ENCODE assay signal across 16 cellular contexts in genomic region chr14:92844220-92844619, GRCh38. TPM values are rescaled to one million over a fixed set of nuclear protein-coding genes. Genes with fewer than 3 reads are reported as not detected.
A peak's percentile ranks its signal among the peaks of the same experiment; 100 is the strongest.
DNase-seq lines count a peak whose midpoint lies in the region; ATAC-seq and TF ChIP-seq lines count a peak whose summit lies in the region.
"Had no signal": no experiment of that assay in that cellular context is flagged by ENCODE, and none has a peak within 500 bp of the region (broad histone marks: within the 10 kb centered on the region; RNA-seq: fewer than 3 reads in every experiment).

No MANE protein-coding gene starts in this region.

- H3K27me3 Mint-ChIP-seq in activated T-cell treated with anti-CD3 and anti-CD28 coated beads, Interleukin-2, amount 50 U/mL, for 72 hours (ENCODE audit: low read depth), result no peaks in the 10 kb centered on the region
- H3K27me3 Mint-ChIP-seq in glutamatergic neuron (ENCODE audit: unreplicated experiment), result no peaks in the 10 kb centered on the region
- H3K27me3 Mint-ChIP-seq: effector memory CD8-positive, alpha-beta T cell had no signal

- peaks cover 6 to 9% of the 10 kb centered on the region in 2 donors for H3K36me3 Mint-ChIP-seq in activated T-cell treated with anti-CD3 and anti-CD28 coated beads, Interleukin-2, amount 50 U/mL, for 72 hours (ENCODE audit: insufficient read depth in 2 of 2)
- H3K36me3 Mint-ChIP-seq in glutamatergic neuron (ENCODE audit: unreplicated experiment), result no peaks in the 10 kb centered on the region

- H3K4me3 Mint-ChIP-seq in activated T-cell treated with anti-CD3 and anti-CD28 coated beads, Interleukin-2, amount 50 U/mL, for 72 hours, result peak overlapping the region in 1 of 2 donors; percentile 12
- no peak overlapping the region for H3K4me3 Mint-ChIP-seq in glutamatergic neuron (ENCODE audit: unreplicated experiment)
- H3K4me3 Mint-ChIP-seq: effector memory CD8-positive, alpha-beta T cell; nephron; WTC11 had no signal

- peaks cover 43% of the 10 kb centered on the region for H3K4me1 Mint-ChIP-seq in activated T-cell treated with anti-CD3 and anti-CD28 coated beads, Interleukin-2, amount 50 U/mL, for 72 hours (ENCODE audit: low read depth)
- H3K4me1 Mint-ChIP-seq in glutamatergic neuron (ENCODE audit: low read depth, unreplicated experiment), result no peaks in the 10 kb centered on the region
- H3K4me1 Mint-ChIP-seq: nephron, WTC11 had no signal

- peak; percentile 74 to 77 for ATAC-seq in activated T-cell treated with anti-CD3 and anti-CD28 coated beads, Interleukin-2, amount 50 U/mL, for 72 hours (replicated peaks in 1 of 2)
- ATAC-seq in HG02798 (IDR thresholded peaks at IDR 0.05; ENCODE audit: poor library complexity, unreplicated experiment) (no peak), HG03442 (IDR thresholded peaks at IDR 0.05; ENCODE audit: unreplicated experiment) (no peak)
- ATAC-seq: effector memory CD8-positive, alpha-beta T cell; WTC11 had no signal

- no peak for TF ChIP-seq CTCF in GM20000 (IDR thresholded peaks at IDR 0.05; ENCODE audit: extremely low read depth, missing control alignments)
- TF ChIP-seq CTCF in glutamatergic neuron (IDR thresholded peaks at IDR 0.05; ENCODE audit: partially characterized antibody, unreplicated experiment), result no peak

- H3K27ac Mint-ChIP-seq in activated T-cell treated with anti-CD3 and anti-CD28 coated beads, Interleukin-2, amount 50 U/mL, for 72 hours, result no peak overlapping the region
- H3K27ac Mint-ChIP-seq in glutamatergic neuron (ENCODE audit: unreplicated experiment), result no peak overlapping the region
- H3K27ac Mint-ChIP-seq: nephron, WTC11 had no signal

- peaks cover 5% of the 10 kb centered on the region in 2 donors for H3K9me3 Mint-ChIP-seq in activated T-cell treated with anti-CD3 and anti-CD28 coated beads, Interleukin-2, amount 50 U/mL, for 72 hours
- no peaks in the 10 kb centered on the region for H3K9me3 Mint-ChIP-seq in glutamatergic neuron (ENCODE audit: unreplicated experiment)
- H3K9me3 Mint-ChIP-seq: effector memory CD8-positive, alpha-beta T cell had no signal

- peak; percentile 27 for DNase-seq in activated T-cell treated with anti-CD3 and anti-CD28 coated beads for 48 hours (ENCODE audit: low read depth)
- no peak for DNase-seq in activated T-cell treated with anti-CD3 and anti-CD28 coated beads for 4 hours
- DNase-seq in GM20000 (ENCODE audit: low spot score), result peak; percentile 17
- peak; percentile 27 to 42 for DNase-seq in activated T-cell treated with anti-CD3 and anti-CD28 coated beads, Interleukin-2, amount 50 U/mL, for 72 hours
- peak; percentile 40 for DNase-seq in stimulated activated CD8-positive, alpha-beta memory T cell treated with anti-CD3 and anti-CD28 coated beads, Interleukin-4, amount 100 ng/mL, for 48 hours
- DNase-seq in glutamatergic neuron, result no peak
- DNase-seq: activated effector memory CD4-positive, alpha-beta T cell treated with anti-CD3 and anti-CD28 coated beads, Interleukin-2, amount 50 U/mL, for 16 hours; effector memory CD8-positive, alpha-beta T cell; GF-D8; HCEC 1CT; NCI-H2081 treated with DMSO at 0.1 percent for 48 hours; RPMI8226 had no signal

RNA-seq across cellular contexts. Expression of gene GOLGA5, which starts 50.1 kb away (rescaled TPM):
- 10 to 100 TPM; 19.7 to 24.2 TPM for total RNA-seq in activated T-cell treated with anti-CD3 and anti-CD28 coated beads, Interleukin-2, amount 50 U/mL, for 72 hours
- 28.2 TPM for total RNA-seq in glutamatergic neuron (ENCODE audit: unreplicated experiment)

Comparison
In these comparisons a context has a peak if more than half of its experiments do, and no peak if none do; other contexts are left out.
1. DNase-seq: peak in activated T-cell treated with anti-CD3 and anti-CD28 coated beads for 48 hours (single experiment), GM20000 (single experiment), activated T-cell treated with anti-CD3 and anti-CD28 coated beads, Interleukin-2, amount 50 U/mL, for 72 hours (2 of 2) and stimulated activated CD8-positive, alpha-beta memory T cell treated with anti-CD3 and anti-CD28 coated beads, Interleukin-4, amount 100 ng/mL, for 48 hours (single experiment); none in activated T-cell treated with anti-CD3 and anti-CD28 coated beads for 4 hours (single experiment) and glutamatergic neuron (single experiment).
2. ATAC-seq: peak in activated T-cell treated with anti-CD3 and anti-CD28 coated beads, Interleukin-2, amount 50 U/mL, for 72 hours (2 of 2); none in HG02798 (single experiment) and HG03442 (single experiment).